Comparison of ENCODE assay signal across 9 cellular contexts in the genomic region with DNA sequence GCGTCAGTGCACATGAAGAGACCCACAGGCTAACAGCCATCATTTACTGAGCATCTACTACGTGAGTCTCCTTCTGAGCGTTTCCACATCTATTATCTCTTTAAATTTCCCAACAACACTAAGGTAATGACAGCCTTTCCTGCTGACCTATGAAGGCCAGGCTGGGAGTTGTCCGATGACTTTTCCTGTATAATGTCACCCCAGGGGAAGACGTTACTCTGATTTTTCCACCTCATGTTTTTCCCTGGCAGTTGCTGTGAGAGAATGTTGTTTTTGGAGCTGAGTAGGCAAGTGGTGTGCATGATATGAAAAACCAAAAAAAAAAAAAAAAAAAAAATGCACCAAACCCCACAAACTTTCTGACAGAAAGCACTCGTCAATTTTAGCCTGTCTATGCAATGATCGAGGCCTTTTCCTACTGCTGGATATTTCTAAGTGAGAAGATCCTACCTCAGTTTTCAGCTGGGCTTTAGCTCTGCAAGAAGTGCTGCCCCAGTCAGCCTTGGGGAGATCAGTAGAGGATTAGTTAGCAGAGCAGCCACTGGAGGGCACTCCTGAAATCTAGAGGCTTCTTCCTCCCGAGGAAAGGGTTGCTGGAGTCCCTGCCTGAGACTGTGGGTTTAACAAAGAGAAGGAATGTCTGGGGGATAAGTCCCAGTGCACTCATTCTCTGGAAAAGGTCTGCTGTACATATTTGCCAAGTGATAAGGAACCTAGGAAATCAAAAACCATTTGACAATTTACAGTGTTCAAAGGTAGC.
DNase-seq lines count a peak whose midpoint lies in the region; ATAC-seq and TF ChIP-seq lines count a peak whose summit lies in the region.
"Had no signal": no experiment of that assay in that cellular context is flagged by ENCODE, and none has a peak within 500 bp of the region (broad histone marks: within the 10 kb centered on the region; RNA-seq: fewer than 3 reads in every experiment).

No MANE protein-coding gene starts in this region.

- no peak overlapping the region for H3K14ac ChIP-seq in H9 (ENCODE audit: insufficient read depth, low read length)

- H4K20me1 ChIP-seq in H9 (ENCODE audit: control insufficient read depth, insufficient read depth, insufficient read length), result no peaks in the 10 kb centered on the region

- no peaks in the 10 kb centered on the region for H3K27me3 ChIP-seq in H9 (ENCODE audit: insufficient read depth, low read length)
- H3K27me3 ChIP-seq: upper lobe of left lung had no signal

- no peak overlapping the region for H3T11ph ChIP-seq in H9 (ENCODE audit: low read length)

- no peak overlapping the region for H2BK12ac ChIP-seq in H9 (ENCODE audit: insufficient read length, low read depth, low read length)

- H3K18ac ChIP-seq in H9 (ENCODE audit: insufficient read length, low read depth, low read length), result no peak overlapping the region

- no peak overlapping the region for H3K4ac ChIP-seq in H9 (ENCODE audit: low read depth, low read length)

- peaks cover 11% of the 10 kb centered on the region for H3K4me1 ChIP-seq in H9 (ENCODE audit: insufficient read depth, low read length)

- H3K23me2 ChIP-seq in H9 (ENCODE audit: insufficient read length, low read depth, low read length, poor library complexity, severe bottlenecking), result no peaks in the 10 kb centered on the region

- H3K27ac ChIP-seq in H9 (ENCODE audit: insufficient read length, low read depth, low read length), result peak overlapping the region; percentile 43
- H3K27ac ChIP-seq: upper lobe of left lung had no signal

- no peak overlapping the region for H4K5ac ChIP-seq in H9 (ENCODE audit: insufficient read length, low read depth, low read length)

- H3K23ac ChIP-seq in H9 (ENCODE audit: insufficient read length, low read depth, low read length), result no peak overlapping the region

- no peak overlapping the region for H3K4me3 Mint-ChIP-seq in activated T-cell treated with anti-CD3 and anti-CD28 coated beads, Interleukin-2, amount 50 U/mL, for 24 hours
- no peak overlapping the region for H3K4me3 Mint-ChIP-seq in activated T-cell treated with anti-CD3 and anti-CD28 coated beads, Interleukin-2, amount 50 U/mL, for 4 hours
- no peak overlapping the region for H3K4me3 Mint-ChIP-seq in H9

- H2BK120ac ChIP-seq in H9 (ENCODE audit: low read depth, low read length, poor library complexity, severe bottlenecking), result no peak overlapping the region

- no peak for ATAC-seq in activated T-cell treated with anti-CD3 and anti-CD28 coated beads, Interleukin-2, amount 50 U/mL, for 4 hours
- no peak for ATAC-seq in GM18873 (IDR thresholded peaks at IDR 0.05; ENCODE audit: low FRiP score, unreplicated experiment)

- no peaks in the 10 kb centered on the region for H3K9me3 ChIP-seq in H9 (ENCODE audit: control insufficient read depth, low read depth, low read length)
- H3K9me3 ChIP-seq: upper lobe of left lung had no signal

- H3K9me3 Mint-ChIP-seq in activated T-cell treated with anti-CD3 and anti-CD28 coated beads, Interleukin-2, amount 50 U/mL, for 24 hours, result no peaks in the 10 kb centered on the region
- H3K9me3 Mint-ChIP-seq in activated T-cell treated with anti-CD3 and anti-CD28 coated beads, Interleukin-2, amount 50 U/mL, for 4 hours, result no peaks in the 10 kb centered on the region
- peaks cover 6 to 8% of the 10 kb centered on the region in 2 experiments; a peak in 2 of 5 replicates for H3K9me3 Mint-ChIP-seq in H9

- no peaks in the 10 kb centered on the region for H3K79me2 ChIP-seq in H9 (ENCODE audit: insufficient read depth, low read length)

- peak; percentile 72 for TF ChIP-seq CTCF in H9 (conservative IDR thresholded peaks at IDR 0.05)

- no peak overlapping the region for H4K91ac ChIP-seq in H9 (ENCODE audit: insufficient read length, low read depth, low read length)

- H2AFZ ChIP-seq in H9 (ENCODE audit: low read length), result no peak overlapping the region

- H3K27ac Mint-ChIP-seq in activated T-cell treated with anti-CD3 and anti-CD28 coated beads, Interleukin-2, amount 50 U/mL, for 24 hours, result no peak overlapping the region
- H3K27ac Mint-ChIP-seq in H9, result peak overlapping the region in 2 of 3 experiments; percentile 44 to 95; a peak in 5 of 7 replicates

- H4K8ac ChIP-seq in H9 (replicated peaks; ENCODE audit: insufficient read length, low read depth, low read length), result no peak overlapping the region

- H3K79me1 ChIP-seq in H9 (ENCODE audit: insufficient read depth, low read depth, low read length, poor library complexity, severe bottlenecking), result no peaks in the 10 kb centered on the region

- no peak overlapping the region for H3K9ac ChIP-seq in H9 (ENCODE audit: extremely low read depth, insufficient read length, low read length)

- peak overlapping the region; percentile 52 for H3K4me2 ChIP-seq in H9 (ENCODE audit: insufficient read depth, insufficient read length, low read length)

- no peaks in the 10 kb centered on the region for H3K27me3 Mint-ChIP-seq in activated T-cell treated with anti-CD3 and anti-CD28 coated beads, Interleukin-2, amount 50 U/mL, for 24 hours
- H3K27me3 Mint-ChIP-seq in activated T-cell treated with anti-CD3 and anti-CD28 coated beads, Interleukin-2, amount 50 U/mL, for 4 hours (ENCODE audit: low read depth), result no peaks in the 10 kb centered on the region
- no peaks in the 10 kb centered on the region for H3K27me3 Mint-ChIP-seq in H9 (ENCODE audit: low read depth)

- no peaks in the 10 kb centered on the region for H3K4me1 Mint-ChIP-seq in activated T-cell treated with anti-CD3 and anti-CD28 coated beads, Interleukin-2, amount 50 U/mL, for 24 hours (ENCODE audit: low read depth)
- H3K4me1 Mint-ChIP-seq in activated T-cell treated with anti-CD3 and anti-CD28 coated beads, Interleukin-2, amount 50 U/mL, for 4 hours (ENCODE audit: low read depth), result no peaks in the 10 kb centered on the region
- peaks cover 33 to 34% of the 10 kb centered on the region in 2 experiments for H3K4me1 Mint-ChIP-seq in H9

- peak; percentile 26 for DNase-seq in activated T-cell treated with anti-CD3 and anti-CD28 coated beads, Interleukin-2, amount 50 U/mL, for 24 hours
- no peak for DNase-seq in activated T-cell treated with anti-CD3 and anti-CD28 coated beads, Interleukin-2, amount 50 U/mL, for 4 hours
- DNase-seq in H9 (peak; percentile 80), NCI-H1092 treated with DMSO at 0.1 percent for 48 hours (lab: John Stamatoyannopoulos, UW) (peak; percentile 54), UCSD-AML1 (lab: John Stamatoyannopoulos, UW; ENCODE audit: unreplicated experiment) (peak; percentile 12), head of caudate nucleus (peak in 41 of 42 donors; percentile 9 to 80 (median 53)), pulmonary artery endothelial cell (ENCODE audit: low read depth, low spot score) (peak; percentile 19)

- H2AK5ac ChIP-seq in H9 (ENCODE audit: insufficient read length, low read length), result no peak overlapping the region

- no peaks in the 10 kb centered on the region for H3K36me3 Mint-ChIP-seq in activated T-cell treated with anti-CD3 and anti-CD28 coated beads, Interleukin-2, amount 50 U/mL, for 24 hours (ENCODE audit: low read depth)
- H3K36me3 Mint-ChIP-seq in activated T-cell treated with anti-CD3 and anti-CD28 coated beads, Interleukin-2, amount 50 U/mL, for 4 hours (ENCODE audit: insufficient read depth), result no peaks in the 10 kb centered on the region
- H3K36me3 Mint-ChIP-seq in H9 (ENCODE audit: insufficient read depth in 1 of 3, low read depth in 3 of 3), result peaks cover 0 to 6% (median 5%) of the 10 kb centered on the region in 3 experiments; a peak in 3 of 7 replicates

- no peak overlapping the region for H2BK15ac ChIP-seq in H9 (ENCODE audit: low read depth, low read length)

- no peak overlapping the region for H2BK20ac ChIP-seq in H9 (ENCODE audit: low read depth, low read length, poor library complexity, severe bottlenecking)

- intact Hi-C loops in head of caudate nucleus (cut with DNase I), result no loop called here

- WGBS in H9 (ENCODE audit: extremely low coverage, insufficient read length, low lambda C conversion rate), result no CpG with 5 or more reads among the region's 8 CpGs

- H3K56ac ChIP-seq in H9 (ENCODE audit: insufficient read length, low read depth, low read length), result no peak overlapping the region

- no peak overlapping the region for H2BK5ac ChIP-seq in H9 (ENCODE audit: insufficient read length, low read length)
